In genomic region chr12:76945867-76946266, GRCh38 we compare ENCODE assay signal across 1 cellular context.
TF ChIP-seq lines count a peak whose summit lies in the region.

No MANE protein-coding gene starts in this region.

TF ChIP-seq in WTC11, 78 proteins besides CTCF, POLR2A, EP300 and RAD21 (continued from another document):
- TF ChIP-seq USF1 (CRISPR knock-in tag; IDR thresholded peaks at IDR 0.05) (no peak), ERG (CRISPR knock-in tag; IDR thresholded peaks at IDR 0.05) (no peak), ZNF138 (CRISPR knock-in tag; conservative IDR thresholded peaks at IDR 0.05) (no peak), ZNF232 (CRISPR knock-in tag; IDR thresholded peaks at IDR 0.05) (no peak), FOXJ3 (CRISPR knock-in tag; IDR thresholded peaks at IDR 0.05; ENCODE audit: borderline replicate concordance) (no peak), PRDM15 (CRISPR knock-in tag; IDR thresholded peaks at IDR 0.05) (no peak), GTF2I (CRISPR knock-in tag; conservative IDR thresholded peaks at IDR 0.05) (no peak), NFYB (CRISPR knock-in tag; conservative IDR thresholded peaks at IDR 0.05; ENCODE audit: low read depth) (no peak), CDX4 (CRISPR knock-in tag; IDR thresholded peaks at IDR 0.05; ENCODE audit: borderline replicate concordance) (no peak), JUN (CRISPR knock-in tag; IDR thresholded peaks at IDR 0.05) (no peak), PRRX2 (CRISPR knock-in tag; IDR thresholded peaks at IDR 0.05) (no peak), NR3C1 (CRISPR knock-in tag; conservative IDR thresholded peaks at IDR 0.05; ENCODE audit: low read depth) (no peak)
